17 cellular contexts compared by ENCODE assay signal in genomic region chr22:27641049-27641790, GRCh38.
DNase-seq lines count a peak whose midpoint lies in the region; ATAC-seq, FAIRE-seq and TF ChIP-seq lines count a peak whose summit lies in the region.
"Had no signal": no experiment of that assay in that cellular context is flagged by ENCODE, and none has a peak within 500 bp of the region (broad histone marks: within the 10 kb centered on the region; RNA-seq: fewer than 3 reads in every experiment).

No MANE protein-coding gene starts in this region.

- H3K4me3 Mint-ChIP-seq in GM23338 (no peak overlapping the region), brain (no peak overlapping the region), progenitor cell of endocrine pancreas (ENCODE audit: low read depth) (no peak overlapping the region)

- no TSS peak for BruUV-seq in OCI-LY7 (replicated peaks; lab: Mats Ljungman, UMichigan)

- H3K9me2 ChIP-seq in GM23338 (ENCODE audit: insufficient read depth) (peaks cover 5% of the 10 kb centered on the region; the same call in 1 of the 2 replicates), OCI-LY7 (ENCODE audit: insufficient read depth, low read length) (no peaks in the 10 kb centered on the region)

- DNase-seq in GM23338 (ENCODE audit: low spot score) (no peak), foreskin keratinocyte (peak; percentile 89 to 90), progenitor cell of endocrine pancreas (ENCODE audit: low spot score, unreplicated experiment) (no peak), RCC 7860 (ENCODE audit: low spot score) (no peak), OCI-LY7 (ENCODE audit: low spot score) (no peak), T-helper 9 cell (no peak), CD1c-positive myeloid dendritic cell (ENCODE audit: extremely low spot score) (no peak)
- DNase-seq: foreskin melanocyte; mesendoderm; MG63; NCI-H187 treated with DMSO at 0.1 percent for 48 hours; NCI-H524 treated with DMSO at 0.1 percent for 48 hours; stimulated activated naive CD4-positive, alpha-beta T cell treated with Interleukin-2 at 50 U/mL for 16 hours had no signal

- H3K4me2 ChIP-seq in GM23338 (0 out of 2 replicates have a peak overlapping the region, but pooled peaks have one; percentile 43), OCI-LY7 (ENCODE audit: low read length) (no peak overlapping the region)

- no peak for ATAC-seq in GM23338
- peak; percentile 63 for ATAC-seq in foreskin keratinocyte
- ATAC-seq: Panc1 had no signal

- H3K9me3 ChIP-seq in OCI-LY7 (ENCODE audit: low read length) = no peaks in the 10 kb centered on the region
- H3K9me3 ChIP-seq: MG63 had no signal

- H3K9me3 Mint-ChIP-seq in GM23338 (no peaks in the 10 kb centered on the region; the same call in 2 of the 3 replicates), brain (peaks cover 0 to 4% (median 3%) of the 10 kb centered on the region in 5 experiments), progenitor cell of endocrine pancreas (ENCODE audit: low read depth) (no peaks in the 10 kb centered on the region)
- H3K9me3 Mint-ChIP-seq: activated T-helper 2 cell treated with anti-CD3 and anti-CD28 coated beads, Interferon-gamma antibody, Interleukin-2, Interleukin-4, amounts not matched to agents 10 μg/mL and 5 μg/mL and 100 μg/mL, durations not matched to agents 14 hours and 24 hours and 36 hours had no signal

- H3K36me3 ChIP-seq in GM23338 (ENCODE audit: insufficient read depth) (no peaks in the 10 kb centered on the region), OCI-LY7 (ENCODE audit: insufficient read depth, low read length) (no peaks in the 10 kb centered on the region)
- H3K36me3 ChIP-seq: MG63 had no signal

- POLR2A ChIA-PET in OCI-LY7 (lab: Charles Lee) = interaction anchor here (0.6 kb wide), 1 partner anchor 83 kb away, joined by 4 read pairs; no protein-coding TSS in a partner anchor

- H3K27ac Mint-ChIP-seq in GM23338 = no peak overlapping the region
- peak overlapping the region in 3 of 5 experiments; percentile 55 to 82 (median 62) for H3K27ac Mint-ChIP-seq in brain
- peak overlapping the region; percentile 22 for H3K27ac Mint-ChIP-seq in progenitor cell of endocrine pancreas
- H3K27ac Mint-ChIP-seq: activated T-helper 2 cell treated with anti-CD3 and anti-CD28 coated beads, Interferon-gamma antibody, Interleukin-2, Interleukin-4, amounts not matched to agents 10 μg/mL and 5 μg/mL and 100 μg/mL, durations not matched to agents 14 hours and 24 hours and 36 hours had no signal

- H3K36me3 Mint-ChIP-seq in GM23338 (ENCODE audit: low read depth) = no peaks in the 10 kb centered on the region
- no peaks in the 10 kb centered on the region for H3K36me3 Mint-ChIP-seq in brain
- no peaks in the 10 kb centered on the region for H3K36me3 Mint-ChIP-seq in progenitor cell of endocrine pancreas (ENCODE audit: insufficient read depth)

- CTCF ChIA-PET in OCI-LY7 (lab: Charles Lee; ENCODE audit: unreplicated experiment) = no interaction called here

- H3K4me1 ChIP-seq in GM23338 (ENCODE audit: insufficient read depth) = peaks cover 37% of the 10 kb centered on the region
- H3K4me1 ChIP-seq in foreskin keratinocyte = no peaks in the 10 kb centered on the region
- H3K4me1 ChIP-seq in OCI-LY7 (ENCODE audit: insufficient read depth, low read length, poor library complexity, severe bottlenecking) = no peaks in the 10 kb centered on the region

- TF ChIP-seq CTCF in GM23338 (conservative IDR thresholded peaks at IDR 0.05; ENCODE audit: low read depth in 2 of 2) (peak in 1 of 2 experiments; percentile 13; a peak in 1 of 4 replicates), brain (conservative IDR thresholded peaks at IDR 0.05) (no peak), foreskin keratinocyte (conservative IDR thresholded peaks at IDR 0.05) (no peak), progenitor cell of endocrine pancreas (IDR thresholded peaks at IDR 0.05; ENCODE audit: unreplicated experiment) (no peak), OCI-LY7 (conservative IDR thresholded peaks at IDR 0.05; ENCODE audit: low read length) (no peak)

- H3F3A ChIP-seq in GM23338 (replicated peaks; ENCODE audit: low read depth) = 0 out of 2 replicates have a peak, but pooled peaks cover 3% of the 10 kb centered on the region

- H3K4me3 ChIP-seq in GM23338 (no peak overlapping the region), OCI-LY7 (ENCODE audit: low read depth, low read length, poor library complexity, severe bottlenecking) (no peak overlapping the region)
- H3K4me3 ChIP-seq: MG63 had no signal

- H3K27me3 ChIP-seq in GM23338 (ENCODE audit: insufficient read depth) (no peaks in the 10 kb centered on the region), foreskin keratinocyte (no peaks in the 10 kb centered on the region)
- H3K27me3 ChIP-seq: MG63 had no signal

- H3K4me1 Mint-ChIP-seq in GM23338 (peaks cover 32% of the 10 kb centered on the region), brain (peaks cover 61% of the 10 kb centered on the region), progenitor cell of endocrine pancreas (ENCODE audit: low read depth) (peaks cover 27% of the 10 kb centered on the region)

- H3K27ac ChIP-seq in GM23338 (ENCODE audit: low read depth) = no peak overlapping the region
- H3K27ac ChIP-seq in foreskin keratinocyte = peak overlapping the region; percentile 88
- no peak overlapping the region for H3K27ac ChIP-seq in OCI-LY7 (ENCODE audit: low read depth, low read length, poor library complexity, severe bottlenecking)
- H3K27ac ChIP-seq: VCaP had no signal

- peaks cover 5% of the 10 kb centered on the region for H3K27me3 Mint-ChIP-seq in GM23338 (ENCODE audit: insufficient read depth, low read depth, poor library complexity)
- peaks cover 6% of the 10 kb centered on the region for H3K27me3 Mint-ChIP-seq in brain
- H3K27me3 Mint-ChIP-seq in progenitor cell of endocrine pancreas = peaks cover 10% of the 10 kb centered on the region

- no peak for FAIRE-seq in RCC 7860 (lab: Jason Lieb, UNC)

- intact Hi-C loops in OCI-LY7 (cut with micrococcal nuclease; ENCODE audit: unreplicated experiment) = no loop called here

- H2AFZ ChIP-seq in GM23338 = no peak overlapping the region
- H2AFZ ChIP-seq in OCI-LY7 (ENCODE audit: low read length) = no peak overlapping the region

- no peaks in the 10 kb centered on the region for H3K79me2 ChIP-seq in GM23338 (replicated peaks; ENCODE audit: insufficient read depth)
- H3K79me2 ChIP-seq in OCI-LY7 (ENCODE audit: insufficient read depth, low read depth, low read length) = no peaks in the 10 kb centered on the region

- H4K20me1 ChIP-seq in GM23338 (replicated peaks; ENCODE audit: insufficient read depth) (no peaks in the 10 kb centered on the region), OCI-LY7 (ENCODE audit: insufficient read depth, low read length) (no peaks in the 10 kb centered on the region)

TF ChIP-seq in GM23338, 12 proteins besides CTCF, POLR2A, EP300 and RAD21 (continues in another document):
- TF ChIP-seq REST (IDR thresholded peaks at IDR 0.05; ENCODE audit: unreplicated experiment) (no peak), EZH2phosphoT487 (IDR thresholded peaks at IDR 0.05; ENCODE audit: unreplicated experiment) (no peak), STAT1 (IDR thresholded peaks at IDR 0.05; ENCODE audit: unreplicated experiment) (no peak), NANOG (IDR thresholded peaks at IDR 0.05; ENCODE audit: borderline replicate concordance) (no peak), ZNF331 (CRISPR knock-in tag; IDR thresholded peaks at IDR 0.05; ENCODE audit: low read depth) (no peak)

Comparison
In these comparisons a context has a peak if more than half of its experiments do, and no peak if none do; other contexts are left out.
1. DNase-seq: peak in foreskin keratinocyte (2 of 2); none in GM23338 (single experiment), progenitor cell of endocrine pancreas (single experiment), RCC 7860 (single experiment), OCI-LY7 (single experiment), T-helper 9 cell (single experiment) and CD1c-positive myeloid dendritic cell (single experiment).